9 cellular contexts compared by ENCODE assay signal in the genomic region with DNA sequence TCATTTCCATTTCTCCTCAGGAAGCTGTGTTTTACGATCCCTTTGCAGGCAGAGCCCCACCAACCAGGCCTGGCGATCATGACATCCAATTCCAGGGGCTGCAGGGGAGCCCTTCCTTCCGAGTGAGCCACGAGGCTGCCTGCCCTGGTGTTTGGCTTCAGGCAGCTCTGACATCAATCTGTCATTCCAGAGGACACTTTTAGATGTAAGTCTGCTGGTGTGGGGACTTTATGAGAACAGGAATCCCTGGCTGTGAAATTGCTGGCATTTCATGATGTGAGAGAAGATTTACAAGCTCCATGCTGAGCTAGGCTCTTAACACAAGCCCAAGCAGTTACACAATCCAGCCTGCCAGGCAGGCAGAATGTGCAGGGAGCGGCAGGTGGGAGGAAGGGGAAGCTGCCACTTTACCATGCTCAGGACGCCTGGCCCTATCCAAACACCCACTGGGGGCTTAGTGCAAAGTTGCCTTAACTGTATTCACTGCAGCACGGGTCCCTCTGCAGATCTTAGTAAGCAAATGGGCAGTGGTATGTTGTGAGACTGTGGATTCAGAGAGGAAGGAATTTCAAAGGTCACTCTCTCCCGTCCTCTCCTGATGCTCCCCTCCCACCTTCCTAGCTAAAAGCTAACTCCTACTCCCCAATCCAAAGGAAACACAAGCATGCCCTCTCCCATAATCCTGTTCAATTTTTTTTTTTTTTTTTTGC.
DNase-seq lines count a peak whose midpoint lies in the region; ATAC-seq, FAIRE-seq and TF ChIP-seq lines count a peak whose summit lies in the region.
"Had no signal": no experiment of that assay in that cellular context is flagged by ENCODE, and none has a peak within 500 bp of the region (broad histone marks: within the 10 kb centered on the region; RNA-seq: fewer than 3 reads in every experiment).

No MANE protein-coding gene starts in this region.

- H3K4me3 ChIP-seq in foreskin fibroblast (ENCODE audit: low read depth in 1 of 2, low read length in 2 of 2) (no peak overlapping the region), rectal smooth muscle tissue (ENCODE audit: low read length) (no peak overlapping the region)

- H3K27me3 ChIP-seq in rectal smooth muscle tissue (ENCODE audit: control insufficient read depth, insufficient read depth, low read length): no peaks in the 10 kb centered on the region

- H3K36me3 ChIP-seq in rectal smooth muscle tissue (ENCODE audit: control insufficient read depth, insufficient read depth, low read length): no peaks in the 10 kb centered on the region

- TF ChIP-seq POLR2A in H54 (IDR thresholded peaks at IDR 0.05; ENCODE audit: low read depth, low read length): 0 out of 2 replicates have a peak, but pooled peaks have one; percentile 20

- ATAC-seq in GM18502 (IDR thresholded peaks at IDR 0.05; ENCODE audit: poor library complexity, unreplicated experiment): no peak

- peaks cover 15% of the 10 kb centered on the region for H3K4me1 ChIP-seq in rectal smooth muscle tissue (ENCODE audit: control insufficient read depth, insufficient read depth, low read length)

- H3K9ac ChIP-seq in rectal smooth muscle tissue (ENCODE audit: low read length): no peak overlapping the region
- H3K9ac ChIP-seq: KMS-11 had no signal

- TF ChIP-seq CTCF in foreskin fibroblast (IDR thresholded peaks at IDR 0.05; ENCODE audit: low read depth, low read length): no peak

- no peak for FAIRE-seq in H54 (lab: Jason Lieb, UNC)

- DNase-seq in H54 (ENCODE audit: insufficient read length, low spot score) (no peak), NOMO-1 treated with dmso at 0.1 percent for 144 hours (lab: John Stamatoyannopoulos, UW; ENCODE audit: unreplicated experiment) (peak; percentile 67), foreskin fibroblast (peak; percentile 80 to 84), dedifferentiated amniotic fluid mesenchymal stem cell (ENCODE audit: extremely low spot score) (no peak), NCI-H774 (lab: John Stamatoyannopoulos, UW) (no peak)
- DNase-seq in activated naive CD4-positive, alpha-beta T cell (lab: John Stamatoyannopoulos, UW): no peak

- peak overlapping the region; percentile 70 for H3K27ac ChIP-seq in rectal smooth muscle tissue (ENCODE audit: low read depth, low read length)
- H3K27ac ChIP-seq: KMS-11 had no signal

Comparison
In these comparisons a context has a peak if more than half of its experiments do, and no peak if none do; other contexts are left out.
1. DNase-seq: peak in NOMO-1 treated with dmso at 0.1 percent for 144 hours (single experiment) and foreskin fibroblast (2 of 2); none in H54 (single experiment), dedifferentiated amniotic fluid mesenchymal stem cell (single experiment), activated naive CD4-positive, alpha-beta T cell (0 of 4) and NCI-H774 (single experiment).